In the genomic region with DNA sequence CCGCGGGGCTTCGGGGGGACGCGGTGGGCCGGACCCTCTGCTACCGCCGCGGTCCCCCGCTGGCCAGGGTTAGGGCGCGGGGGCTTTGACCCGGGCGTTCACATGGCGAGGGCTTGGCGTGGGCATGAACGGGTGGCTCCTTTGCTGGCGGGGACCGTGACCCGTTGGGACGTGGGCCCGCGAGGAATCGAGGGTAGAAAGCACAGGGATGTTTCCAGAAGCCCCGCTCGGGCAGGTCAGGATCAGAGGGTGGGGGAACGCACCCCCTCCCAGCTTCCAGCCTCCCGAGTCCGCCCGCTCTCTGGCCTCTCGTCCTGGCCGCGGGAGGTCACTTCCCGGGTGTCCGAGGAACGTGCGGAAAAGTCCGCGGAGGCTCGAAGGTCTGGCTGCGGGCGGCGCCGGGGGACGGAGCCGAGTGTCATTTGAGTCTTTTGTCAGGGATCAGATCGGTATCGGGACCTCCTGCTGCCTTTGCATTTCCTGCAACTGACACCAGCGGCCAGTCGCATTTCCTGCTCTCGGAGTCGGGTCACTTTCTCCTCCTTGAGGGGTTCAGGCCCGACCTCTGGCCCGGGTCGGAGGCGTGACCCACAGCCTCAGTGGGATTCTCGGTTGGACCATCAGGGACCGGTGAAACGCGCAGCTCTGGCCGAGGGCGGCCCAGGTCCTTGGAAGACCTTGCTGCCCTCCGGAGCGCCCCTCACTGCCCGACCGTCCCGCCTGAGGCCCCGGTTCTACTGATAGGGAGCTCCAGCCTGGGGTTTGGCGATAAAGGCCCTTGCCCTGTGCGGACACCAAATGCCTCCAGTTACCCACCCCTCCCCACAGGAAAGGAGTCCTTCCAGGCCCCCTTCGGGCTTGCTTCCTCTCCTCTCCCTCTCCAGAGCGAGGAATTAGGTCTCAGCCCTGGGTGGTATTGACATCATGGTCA, we compare ENCODE assay signal across 9 cellular contexts. TPM values are rescaled to one million over a fixed set of nuclear protein-coding genes. Genes with fewer than 3 reads are reported as not detected.
DNase-seq lines count a peak whose midpoint lies in the region; ATAC-seq, FAIRE-seq and TF ChIP-seq lines count a peak whose summit lies in the region.
"Had no signal": no experiment of that assay in that cellular context is flagged by ENCODE, and none has a peak within 500 bp of the region (broad histone marks: within the 10 kb centered on the region; RNA-seq: fewer than 3 reads in every experiment).

No MANE protein-coding gene starts in this region.

- TF ChIP-seq EP300 in HepG2 (IDR thresholded peaks at IDR 0.05; ENCODE audit: low read depth in 2 of 2, low read length in 2 of 2) (no peak), HepG2 (CRISPR knock-in tag; IDR thresholded peaks at IDR 0.05; ENCODE audit: borderline replicate concordance) (no peak), transverse colon (IDR thresholded peaks at IDR 0.05; ENCODE audit: low read depth) (no peak)

- DNase-seq in activated naive CD4-positive, alpha-beta T cell treated with anti-CD3 and anti-CD28 coated beads, Interleukin-2, amount 50 U/mL, for 16 hours: no peak
- peak; percentile 32 for DNase-seq in adipocyte (ENCODE audit: low read depth)
- DNase-seq in HepG2 (ENCODE audit: low spot score): no peak
- DNase-seq in transverse colon: no peak
- no peak for DNase-seq in NCI-H226
- DNase-seq in DMS79 (lab: John Stamatoyannopoulos, UW): no peak
- DNase-seq: NCI-H1092 treated with DMSO at 0.1 percent for 48 hours had no signal

- H3K4me3 Mint-ChIP-seq in activated naive CD4-positive, alpha-beta T cell treated with anti-CD3 and anti-CD28 coated beads, Interleukin-2, amount 50 U/mL, for 24 hours: peak overlapping the region; percentile 78

- H3K79me2 ChIP-seq in HepG2 (ENCODE audit: insufficient read depth, low read length): no peaks in the 10 kb centered on the region

- peaks cover 77% of the 10 kb centered on the region for H3K27me3 ChIP-seq in adipocyte (replicated peaks; ENCODE audit: control insufficient read depth, insufficient read depth, low read length)
- peaks cover 12 to 68% of the 10 kb centered on the region in 2 experiments for H3K27me3 ChIP-seq in HepG2 (ENCODE audit: control insufficient read depth in 1 of 2, insufficient read depth in 2 of 2, low read length in 2 of 2)
- H3K27me3 ChIP-seq in transverse colon: peaks cover 93% of the 10 kb centered on the region

- H3K27me3 Mint-ChIP-seq in activated naive CD4-positive, alpha-beta T cell treated with anti-CD3 and anti-CD28 coated beads, Interleukin-2, amount 50 U/mL, for 24 hours: peaks cover 57% of the 10 kb centered on the region

- H3K36me3 ChIP-seq in adipocyte (ENCODE audit: control insufficient read depth, insufficient read depth, low read length, severe bottlenecking) (no peaks in the 10 kb centered on the region), HepG2 (replicated peaks in 1 of 2; ENCODE audit: control insufficient read depth in 1 of 2, insufficient read depth in 2 of 2, low read length in 2 of 2) (no peaks in the 10 kb centered on the region), transverse colon (no peaks in the 10 kb centered on the region)

- TF ChIP-seq CTCF in HepG2 (CRISPR knock-in tag; IDR thresholded peaks at IDR 0.05) (no peak; the same call in 1 of the 2 replicates), transverse colon (IDR thresholded peaks at IDR 0.05) (no peak)

- H3K27ac ChIP-seq in HepG2 (ENCODE audit: extremely low read length, insufficient read depth, low read length): no peak overlapping the region
- no peak overlapping the region for H3K27ac ChIP-seq in transverse colon

- 52% methylated on average over 17 of the region's 72 CpGs for WGBS in HepG2 (ENCODE audit: low lambda C conversion rate)
- WGBS in transverse colon (ENCODE audit: low coverage in 1 of 2), 2 donors: 8 to 53% methylated on average over 2 to 53 of the region's 72 CpGs

- H4K20me1 ChIP-seq in HepG2 (ENCODE audit: insufficient read depth, low read length): no peaks in the 10 kb centered on the region

- H3K4me1 Mint-ChIP-seq in activated naive CD4-positive, alpha-beta T cell treated with anti-CD3 and anti-CD28 coated beads, Interleukin-2, amount 50 U/mL, for 24 hours: peaks cover 10% of the 10 kb centered on the region

- POLR2A ChIA-PET in HepG2 (lab: Yijun Ruan, JAX): no interaction called here

- CTCF ChIA-PET in HepG2 (lab: Yijun Ruan, JAX; ENCODE audit: low intra/inter-chr PET ratio, low total read pairs): no interaction called here

- ATAC-seq in HepG2 (peak; percentile 34), HG02884 (IDR thresholded peaks at IDR 0.05; ENCODE audit: unreplicated experiment) (no peak)

- intact Hi-C loops in HepG2 (cut with micrococcal nuclease; ENCODE audit: unreplicated experiment): no loop called here
- intact Hi-C loops in transverse colon (cut with DNase I; ENCODE audit: low total_unique reads): no loop called here

- no peak overlapping the region for H3K9ac ChIP-seq in adipocyte (ENCODE audit: low read length)
- no peak overlapping the region; the same call in 1 of the 2 replicates for H3K9ac ChIP-seq in HepG2 (ENCODE audit: insufficient read depth, low read depth, low read length)

- TF ChIP-seq RAD21 in HepG2 (CRISPR knock-in tag; IDR thresholded peaks at IDR 0.05): no peak

- H3K4me3 ChIP-seq in adipocyte (ENCODE audit: low read length) (peak overlapping the region; percentile 66), HepG2 (replicated peaks in 1 of 3; ENCODE audit: insufficient read depth in 1 of 3, low read depth in 2 of 3, low read length in 3 of 3) (peak overlapping the region; percentile 42 to 74 (median 56)), transverse colon (peak overlapping the region in 3 of 4 donors; percentile 4 to 44 (median 23))

- no peak for TF ChIP-seq POLR2A in HepG2 (IDR thresholded peaks at IDR 0.05; ENCODE audit: insufficient read depth in 1 of 2, low read depth in 2 of 2, low read length in 2 of 2)
- no peak for TF ChIP-seq POLR2A in transverse colon (IDR thresholded peaks at IDR 0.05)

- H3K4me2 ChIP-seq in HepG2 (ENCODE audit: low read depth, low read length): peak overlapping the region; percentile 82

- in situ Hi-C loops in HepG2 (cut with HindIII; ENCODE audit: extremely low pct_ligation_motif_present, low pct_unique_long_range_greater_than_20kb) (no loop called here), transverse colon (cut with MboI; ENCODE audit: low pct_ligation_motif_present in 1 of 4, low pct_unique_long_range_greater_than_20kb in 1 of 4, low sequenced_read_pairs in 3 of 4) (no loop called here)

- no peaks in the 10 kb centered on the region for H3K36me3 Mint-ChIP-seq in activated naive CD4-positive, alpha-beta T cell treated with anti-CD3 and anti-CD28 coated beads, Interleukin-2, amount 50 U/mL, for 24 hours

- no peak for FAIRE-seq in HepG2 (lab: Jason Lieb, UNC)

- no peak overlapping the region for H3K27ac Mint-ChIP-seq in activated naive CD4-positive, alpha-beta T cell treated with anti-CD3 and anti-CD28 coated beads, Interleukin-2, amount 50 U/mL, for 24 hours

- no peaks in the 10 kb centered on the region for H3K9me3 ChIP-seq in adipocyte (ENCODE audit: control insufficient read depth, low read length)
- H3K9me3 ChIP-seq in HepG2 (ENCODE audit: low read length): no peaks in the 10 kb centered on the region
- no peaks in the 10 kb centered on the region for H3K9me3 ChIP-seq in transverse colon

- no peak overlapping the region for H2AFZ ChIP-seq in HepG2 (ENCODE audit: low read length)

- H3K4me1 ChIP-seq in adipocyte (ENCODE audit: control insufficient read depth, insufficient read depth, low read length) (peaks cover 5% of the 10 kb centered on the region), HepG2 (ENCODE audit: insufficient read depth, low read length) (peaks cover 35% of the 10 kb centered on the region), transverse colon (peaks cover 11 to 18% (median 17%) of the 10 kb centered on the region in 4 donors)

- H3K9me3 Mint-ChIP-seq in activated naive CD4-positive, alpha-beta T cell treated with anti-CD3 and anti-CD28 coated beads, Interleukin-2, amount 50 U/mL, for 24 hours: no peaks in the 10 kb centered on the region

- BruUV-seq in HepG2 (replicated peaks; lab: Mats Ljungman, UMichigan): no TSS peak

RNA-seq across cellular contexts. Expression of gene WNT3, which starts 0.7 kb away (rescaled TPM):
- 6.4 and 8.5 TPM in 2 replicates for total RNA-seq in HepG2 (2016; rRNA removed; fragmentation: Illumina TruSeq; extraction: Trizol)
- total RNA-seq in HepG2 (2016; cell fraction: cytosol; rRNA removed; fragmentation: Illumina TruSeq; extraction: Trizol; ENCODE audit: low read depth): 0.71 and 1.2 TPM in 2 replicates
- total RNA-seq in HepG2 (2016; cell fraction: insoluble cytoplasmic fraction; rRNA removed; fragmentation: Illumina TruSeq; extraction: Trizol): 5.9 and 8.3 TPM in 2 replicates
- 4.3 and 4.8 TPM in 2 replicates for total RNA-seq in HepG2 (2016; cell fraction: membrane; rRNA removed; fragmentation: Illumina TruSeq; extraction: Trizol)
- 8.4 and 9.8 TPM in 2 replicates for total RNA-seq in HepG2 (2016; cell fraction: nucleus; rRNA removed; fragmentation: Illumina TruSeq; extraction: Trizol)
- 10.3 and 12.5 TPM in 2 replicates for polyA plus RNA-seq in HepG2 (2011; rRNA removed)
- polyA plus RNA-seq in HepG2 (2011; cell fraction: cytosol; rRNA removed): 5.1 and 6.8 TPM in 2 replicates
- 27.1 and 28.5 TPM in 2 replicates for polyA plus RNA-seq in HepG2 (2011; cell fraction: nucleus; rRNA removed)
- polyA plus RNA-seq in HepG2 (2012): 6.9 and 7.4 TPM in 2 replicates
- polyA plus RNA-seq in HepG2 (2016; cell fraction: cytosol; fragmentation: Illumina TruSeq; extraction: Trizol; ENCODE audit: low read depth): 0.82 and 0.98 TPM in 2 replicates
- 6.2 TPM in 2 replicates for polyA plus RNA-seq in HepG2 (2016; cell fraction: insoluble cytoplasmic fraction; fragmentation: Illumina TruSeq; extraction: Trizol; ENCODE audit: low read depth)
- polyA plus RNA-seq in HepG2 (2016; cell fraction: membrane; fragmentation: Illumina TruSeq; extraction: Trizol; ENCODE audit: low read depth): 2.9 and 3.1 TPM in 2 replicates
- 27.6 and 28.5 TPM in 2 replicates for polyA plus RNA-seq in HepG2 (2016; cell fraction: nucleus; fragmentation: Illumina TruSeq; extraction: Trizol; ENCODE audit: insufficient read depth, low read depth)
- polyA minus RNA-seq in HepG2 (2011; rRNA and poly(A)+ RNA removed; ENCODE audit: low replicate concordance): 4.4 and 6.5 TPM in 2 replicates
- 2.9 and 3.2 TPM in 2 replicates for polyA minus RNA-seq in HepG2 (2011; cell fraction: cytosol; rRNA and poly(A)+ RNA removed)
- polyA minus RNA-seq in HepG2 (2011; cell fraction: nucleus; rRNA and poly(A)+ RNA removed): 5.0 and 6.2 TPM in 2 replicates
- total RNA-seq in transverse colon: under 1 TPM in 2 of 4 donors, not detected in 2; 0.27 to 0.48 TPM

RNA-seq across cellular contexts. Expression of gene WNT9B, which starts 32.2 kb away (rescaled TPM):
- not detected in 2 replicates for total RNA-seq in HepG2 (2016; rRNA removed; fragmentation: Illumina TruSeq; extraction: Trizol)
- not detected in 2 replicates for total RNA-seq in HepG2 (2016; cell fraction: cytosol; rRNA removed; fragmentation: Illumina TruSeq; extraction: Trizol; ENCODE audit: low read depth)
- not detected in 2 replicates for total RNA-seq in HepG2 (2016; cell fraction: insoluble cytoplasmic fraction; rRNA removed; fragmentation: Illumina TruSeq; extraction: Trizol)
- not detected in 2 replicates for total RNA-seq in HepG2 (2016; cell fraction: membrane; rRNA removed; fragmentation: Illumina TruSeq; extraction: Trizol)
- total RNA-seq in HepG2 (2016; cell fraction: nucleus; rRNA removed; fragmentation: Illumina TruSeq; extraction: Trizol): not detected in 2 replicates
- polyA plus RNA-seq in HepG2 (2011; rRNA removed): not detected in 2 replicates
- polyA plus RNA-seq in HepG2 (2011; cell fraction: cytosol; rRNA removed): 0.03 TPM in 1 of 2 replicates, not detected in the other
- polyA plus RNA-seq in HepG2 (2011; cell fraction: nucleus; rRNA removed): not detected in 2 replicates
- 0.29 TPM in 1 of 2 replicates, not detected in the other for polyA plus RNA-seq in HepG2 (2012)
- not detected in 2 replicates for polyA plus RNA-seq in HepG2 (2016; cell fraction: cytosol; fragmentation: Illumina TruSeq; extraction: Trizol; ENCODE audit: low read depth)
- polyA plus RNA-seq in HepG2 (2016; cell fraction: insoluble cytoplasmic fraction; fragmentation: Illumina TruSeq; extraction: Trizol; ENCODE audit: low read depth): not detected in 2 replicates
- not detected in 2 replicates for polyA plus RNA-seq in HepG2 (2016; cell fraction: membrane; fragmentation: Illumina TruSeq; extraction: Trizol; ENCODE audit: low read depth)
- not detected in 2 replicates for polyA plus RNA-seq in HepG2 (2016; cell fraction: nucleus; fragmentation: Illumina TruSeq; extraction: Trizol; ENCODE audit: insufficient read depth, low read depth)
- not detected in 2 replicates for polyA minus RNA-seq in HepG2 (2011; rRNA and poly(A)+ RNA removed; ENCODE audit: low replicate concordance)
- not detected in 2 replicates for polyA minus RNA-seq in HepG2 (2011; cell fraction: cytosol; rRNA and poly(A)+ RNA removed)
- polyA minus RNA-seq in HepG2 (2011; cell fraction: nucleus; rRNA and poly(A)+ RNA removed): not detected in 2 replicates
- not detected for total RNA-seq in transverse colon
